Comparison of ENCODE assay signal across 8 cellular contexts in genomic region chr7:88218428-88218745, GRCh38. TPM values are rescaled to one million over a fixed set of nuclear protein-coding genes. Genes with fewer than 3 reads are reported as not detected.
DNase-seq lines count a peak whose midpoint lies in the region; ATAC-seq and TF ChIP-seq lines count a peak whose summit lies in the region.

No MANE protein-coding gene starts in this region.

- 0 out of 2 replicates have a peak, but pooled peaks cover 3% of the 10 kb centered on the region for H4K20me1 ChIP-seq in GM23338 (replicated peaks; ENCODE audit: insufficient read depth)

- H3K9me2 ChIP-seq in GM23338 (ENCODE audit: insufficient read depth), result no peaks in the 10 kb centered on the region

- H3K9me3 Mint-ChIP-seq in GM23338 (no peaks in the 10 kb centered on the region), WTC11 (no peaks in the 10 kb centered on the region), glutamatergic neuron (ENCODE audit: unreplicated experiment) (peaks cover 3% of the 10 kb centered on the region)
- no peaks in the 10 kb centered on the region for H3K9me3 Mint-ChIP-seq in stimulated activated effector memory CD8-positive, alpha-beta T cell treated with anti-CD3 and anti-CD28 coated beads, Interleukin-12 subunit alpha, Interleukin-12 subunit beta, amount 100 ng/mL, for 72 hours

- H3K36me3 Mint-ChIP-seq in GM23338 (ENCODE audit: low read depth), result peaks cover 20% of the 10 kb centered on the region
- peaks cover 17% of the 10 kb centered on the region for H3K36me3 Mint-ChIP-seq in WTC11
- H3K36me3 Mint-ChIP-seq in glutamatergic neuron (ENCODE audit: unreplicated experiment), result peaks cover 4% of the 10 kb centered on the region
- peaks cover 48% of the 10 kb centered on the region for H3K36me3 Mint-ChIP-seq in stimulated activated effector memory CD8-positive, alpha-beta T cell treated with anti-CD3 and anti-CD28 coated beads, Interleukin-12 subunit alpha, Interleukin-12 subunit beta, amount 100 ng/mL, for 72 hours

- no peak overlapping the region for H2AFZ ChIP-seq in GM23338

- H3K4me3 ChIP-seq in GM23338, result peak overlapping the region; percentile 92

- no peaks in the 10 kb centered on the region for H3K27me3 ChIP-seq in GM23338 (ENCODE audit: insufficient read depth)

- CTCF ChIA-PET in WTC11 (lab: Charles Lee), result interaction anchor here (1.2 to 1.6 kb wide), 3 partner anchors 25 to 284 kb away, joined by 3 read pairs; no protein-coding TSS in a partner anchor

- H3K36me3 ChIP-seq in GM23338 (ENCODE audit: insufficient read depth), result no peaks in the 10 kb centered on the region

- H3K4me1 ChIP-seq in GM23338 (ENCODE audit: insufficient read depth), result peaks cover 51% of the 10 kb centered on the region

- ATAC-seq in GM23338 (no peak), WTC11 (no peak), GM18868 (IDR thresholded peaks at IDR 0.05; ENCODE audit: unreplicated experiment) (no peak), GM21447 (IDR thresholded peaks at IDR 0.05; ENCODE audit: unreplicated experiment) (no peak), GM19455 (IDR thresholded peaks at IDR 0.05; ENCODE audit: unreplicated experiment) (no peak)
- no peak for ATAC-seq in stimulated activated effector memory CD8-positive, alpha-beta T cell treated with anti-CD3 and anti-CD28 coated beads, Interleukin-12 subunit alpha, Interleukin-12 subunit beta, amount 100 ng/mL, for 72 hours
- no peak for ATAC-seq in activated CD4-positive, CD25-positive, alpha-beta regulatory T cell treated with anti-CD3 and anti-CD28 coated beads, Interleukin-2, amount 50 U/mL, for 24 hours

- H3K27me3 Mint-ChIP-seq in GM23338 (ENCODE audit: insufficient read depth, low read depth, poor library complexity) (peaks cover 5% of the 10 kb centered on the region), WTC11 (ENCODE audit: low read depth) (no peaks in the 10 kb centered on the region), glutamatergic neuron (ENCODE audit: unreplicated experiment) (no peaks in the 10 kb centered on the region)

- H3K27ac ChIP-seq in GM23338 (ENCODE audit: low read depth), result no peak overlapping the region; the same call in 1 of the 2 replicates

- H3K4me2 ChIP-seq in GM23338, result peak overlapping the region; percentile 100

- TF ChIP-seq CTCF in GM23338 (conservative IDR thresholded peaks at IDR 0.05; ENCODE audit: low read depth in 2 of 2) (no peak), WTC11 (IDR thresholded peaks at IDR 0.05) (no peak), glutamatergic neuron (IDR thresholded peaks at IDR 0.05; ENCODE audit: partially characterized antibody, unreplicated experiment) (no peak)

- H3K4me1 Mint-ChIP-seq in GM23338, result peaks cover 50% of the 10 kb centered on the region
- H3K4me1 Mint-ChIP-seq in WTC11, result peaks cover 55% of the 10 kb centered on the region
- peaks cover 10% of the 10 kb centered on the region for H3K4me1 Mint-ChIP-seq in glutamatergic neuron (ENCODE audit: low read depth, unreplicated experiment)
- peaks cover 26% of the 10 kb centered on the region for H3K4me1 Mint-ChIP-seq in stimulated activated effector memory CD8-positive, alpha-beta T cell treated with anti-CD3 and anti-CD28 coated beads, Interleukin-12 subunit alpha, Interleukin-12 subunit beta, amount 100 ng/mL, for 72 hours

- POLR2A ChIA-PET in WTC11 (lab: Charles Lee), result no interaction called here

- no peaks in the 10 kb centered on the region for H3F3A ChIP-seq in GM23338 (replicated peaks; ENCODE audit: low read depth)

- H3K27ac Mint-ChIP-seq in GM23338 (no peak overlapping the region), WTC11 (no peak overlapping the region), glutamatergic neuron (ENCODE audit: unreplicated experiment) (no peak overlapping the region)
- H3K27ac Mint-ChIP-seq in stimulated activated effector memory CD8-positive, alpha-beta T cell treated with anti-CD3 and anti-CD28 coated beads, Interleukin-12 subunit alpha, Interleukin-12 subunit beta, amount 100 ng/mL, for 72 hours, result peak overlapping the region; percentile 98

- peak overlapping the region; percentile 87 for H3K4me3 Mint-ChIP-seq in GM23338
- peak overlapping the region; percentile 90 for H3K4me3 Mint-ChIP-seq in WTC11
- peak overlapping the region; percentile 88 for H3K4me3 Mint-ChIP-seq in glutamatergic neuron (ENCODE audit: unreplicated experiment)
- H3K4me3 Mint-ChIP-seq in stimulated activated effector memory CD8-positive, alpha-beta T cell treated with anti-CD3 and anti-CD28 coated beads, Interleukin-12 subunit alpha, Interleukin-12 subunit beta, amount 100 ng/mL, for 72 hours, result peak overlapping the region; percentile 84

- peaks cover 38% of the 10 kb centered on the region for H3K79me2 ChIP-seq in GM23338 (replicated peaks; ENCODE audit: insufficient read depth)

- DNase-seq in GM23338 (ENCODE audit: low spot score) (no peak), WTC11 (ENCODE audit: low spot score) (no peak), glutamatergic neuron (no peak)
- no peak for DNase-seq in stimulated activated effector memory CD8-positive, alpha-beta T cell treated with anti-CD3 and anti-CD28 coated beads, Interleukin-12 subunit alpha, Interleukin-12 subunit beta, amount 100 ng/mL, for 72 hours (ENCODE audit: low spot score in 2 of 2)

TF ChIP-seq in GM23338, 12 proteins besides CTCF, POLR2A, EP300 and RAD21 (continues in another document):
- TF ChIP-seq JUNB (IDR thresholded peaks at IDR 0.05; ENCODE audit: unreplicated experiment), result no peak

TF ChIP-seq in WTC11, 78 proteins besides CTCF, POLR2A, EP300 and RAD21:
- TF ChIP-seq MYBL2 (CRISPR knock-in tag; IDR thresholded peaks at IDR 0.05) (no peak), CBFB (CRISPR knock-in tag; IDR thresholded peaks at IDR 0.05; ENCODE audit: low read depth) (no peak), ATF6 (CRISPR knock-in tag; IDR thresholded peaks at IDR 0.05) (no peak), FOXP1 (CRISPR knock-in tag; IDR thresholded peaks at IDR 0.05; ENCODE audit: borderline replicate concordance) (no peak), AR (CRISPR knock-in tag; IDR thresholded peaks at IDR 0.05) (no peak), NR3C1 (CRISPR knock-in tag; conservative IDR thresholded peaks at IDR 0.05; ENCODE audit: low read depth) (no peak), MLX (CRISPR knock-in tag; IDR thresholded peaks at IDR 0.05) (no peak)

RNA-seq across cellular contexts. Expression of gene SRI, which starts 1.5 kb away (rescaled TPM):
- 141 and 169 TPM in 2 replicates for total RNA-seq in GM23338 (2014; rRNA removed; shearing (Covaris generic))
- polyA plus RNA-seq in GM23338 (2016; fragmentation: Nextera tagmentation; extraction: Ambion mirVana), result 288 and 321 TPM in 2 replicates
- total RNA-seq in WTC11 (2021) (135 to 141 TPM (median 141 TPM) in 3 replicates), glutamatergic neuron (ENCODE audit: unreplicated experiment) (179 TPM)
